Comparison of ENCODE assay signal across 9 cellular contexts in the genomic region with DNA sequence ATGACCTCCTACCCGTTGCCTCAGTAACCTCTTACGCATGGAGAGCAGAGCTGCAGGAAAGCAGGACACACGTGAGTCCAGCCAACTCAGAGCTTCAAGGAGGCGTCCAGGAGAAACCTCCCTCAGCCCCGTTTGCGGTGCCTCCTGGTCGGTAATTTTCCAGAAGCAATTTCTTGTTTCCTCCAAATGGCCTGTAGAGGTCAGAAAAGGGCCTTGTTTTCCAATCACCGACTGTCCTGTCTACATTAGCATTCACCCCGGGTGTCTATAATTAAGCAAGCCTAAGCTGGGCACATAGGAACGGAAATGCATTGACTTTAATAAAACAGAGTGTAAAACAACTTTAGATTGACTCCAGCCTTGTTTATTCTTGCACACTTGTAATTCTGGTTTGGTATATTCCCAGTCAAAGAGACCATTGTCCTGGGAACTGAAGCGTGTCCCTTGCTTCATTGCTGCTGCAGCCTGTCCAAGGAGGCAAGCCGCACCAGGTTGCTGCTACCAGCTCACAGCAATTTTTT.
A peak's percentile ranks its signal among the peaks of the same experiment; 100 is the strongest.
DNase-seq lines count a peak whose midpoint lies in the region; ATAC-seq, FAIRE-seq and TF ChIP-seq lines count a peak whose summit lies in the region.
"Had no signal": no experiment of that assay in that cellular context is flagged by ENCODE, and none has a peak within 500 bp of the region (broad histone marks: within the 10 kb centered on the region; RNA-seq: fewer than 3 reads in every experiment).

No MANE protein-coding gene starts in this region.

- peak overlapping the region; percentile 18 for H3K4me2 ChIP-seq in astrocyte (ENCODE audit: low read length)

- H3K4me1 Mint-ChIP-seq in astrocyte (ENCODE audit: low read depth, unreplicated experiment), result peaks cover 2% of the 10 kb centered on the region
- H3K4me1 Mint-ChIP-seq in activated CD4-positive, alpha-beta T cell treated with anti-CD3 and anti-CD28 coated beads, Interleukin-2, amount 10 ng/mL, durations not matched to agents 24 days and 14 days, result no peaks in the 10 kb centered on the region

- H3K27me3 ChIP-seq in astrocyte (ENCODE audit: insufficient read depth, low read length), result no peaks in the 10 kb centered on the region
- H3K27me3 ChIP-seq in tibial artery, result peaks cover 0 to 6% of the 10 kb centered on the region in 2 donors
- H3K27me3 ChIP-seq: SJSA1 had no signal

- intact Hi-C loops in tibial artery (cut with DNase I; ENCODE audit: low total_unique reads), result no loop called here
- intact Hi-C loops in activated CD4-positive, alpha-beta T cell treated with anti-CD3 and anti-CD28 coated beads, Interleukin-2, amount 10 ng/mL, durations not matched to agents 24 days and 14 days (cut with micrococcal nuclease), result no loop called here

- H3K27ac ChIP-seq in astrocyte (ENCODE audit: low read depth, low read length) (no peak overlapping the region), tibial artery (no peak overlapping the region)
- H3K27ac ChIP-seq: SJSA1 had no signal

- no peak overlapping the region for H3K4me3 Mint-ChIP-seq in astrocyte (ENCODE audit: unreplicated experiment)
- H3K4me3 Mint-ChIP-seq in activated CD4-positive, alpha-beta T cell treated with anti-CD3 and anti-CD28 coated beads, Interleukin-2, amount 10 ng/mL, durations not matched to agents 24 days and 14 days, result no peak overlapping the region

- no peaks in the 10 kb centered on the region for H4K20me1 ChIP-seq in astrocyte (ENCODE audit: insufficient read depth, low read length)

- H3K9me3 ChIP-seq in astrocyte (ENCODE audit: insufficient read depth, low read depth, low read length) (no peaks in the 10 kb centered on the region), tibial artery (no peaks in the 10 kb centered on the region)
- H3K9me3 ChIP-seq: SJSA1 had no signal

- no peaks in the 10 kb centered on the region for H3K9me3 Mint-ChIP-seq in astrocyte (ENCODE audit: unreplicated experiment)
- H3K9me3 Mint-ChIP-seq in activated CD4-positive, alpha-beta T cell treated with anti-CD3 and anti-CD28 coated beads, Interleukin-2, amount 10 ng/mL, durations not matched to agents 24 days and 14 days, result no peaks in the 10 kb centered on the region

- TF ChIP-seq CTCF in astrocyte (IDR thresholded peaks at IDR 0.05; ENCODE audit: insufficient read depth, low read depth, low read length) (peak; percentile 63), tibial artery (IDR thresholded peaks at IDR 0.05) (peak; percentile 32 to 41)

- no peaks in the 10 kb centered on the region for H3K79me2 ChIP-seq in astrocyte (ENCODE audit: insufficient read depth, low read length)

- H3K4me1 ChIP-seq in astrocyte (ENCODE audit: insufficient read depth, low read length) (peaks cover 12% of the 10 kb centered on the region), tibial artery (no peaks in the 10 kb centered on the region)
- H3K4me1 ChIP-seq: SJSA1 had no signal

- in situ Hi-C loops in G401 (cut with HindIII; ENCODE audit: low sequenced_read_pairs), result no loop called here

- H3K9ac ChIP-seq in astrocyte (ENCODE audit: low read length), result no peak overlapping the region

- H3K36me3 Mint-ChIP-seq in astrocyte (ENCODE audit: low read depth, unreplicated experiment), result no peaks in the 10 kb centered on the region
- H3K36me3 Mint-ChIP-seq in activated CD4-positive, alpha-beta T cell treated with anti-CD3 and anti-CD28 coated beads, Interleukin-2, amount 10 ng/mL, durations not matched to agents 24 days and 14 days (ENCODE audit: low read depth), result no peaks in the 10 kb centered on the region

- DNase-seq in G401 (ENCODE audit: low spot score) (peak; percentile 91), NCI-H1048 (lab: John Stamatoyannopoulos, UW) (peak; percentile 18), astrocyte (ENCODE audit: low read depth) (peak; percentile 63), iPS DF 4.7 (ENCODE audit: extremely low read depth, low spot score) (peak; percentile 69), tibial artery (no peak), CD1c-positive myeloid dendritic cell (ENCODE audit: extremely low spot score) (no peak)
- DNase-seq in activated CD4-positive, alpha-beta T cell treated with anti-CD3 and anti-CD28 coated beads, Interleukin-2, amount 10 ng/mL, durations not matched to agents 24 days and 14 days, result no peak

- H3K36me3 ChIP-seq in astrocyte (ENCODE audit: insufficient read depth, low read length), result no peaks in the 10 kb centered on the region
- no peaks in the 10 kb centered on the region for H3K36me3 ChIP-seq in tibial artery
- H3K36me3 ChIP-seq: SJSA1 had no signal

- H3K27ac Mint-ChIP-seq in astrocyte (ENCODE audit: unreplicated experiment), result no peak overlapping the region
- H3K27ac Mint-ChIP-seq in activated CD4-positive, alpha-beta T cell treated with anti-CD3 and anti-CD28 coated beads, Interleukin-2, amount 10 ng/mL, durations not matched to agents 24 days and 14 days, result no peak overlapping the region

- peak overlapping the region; percentile 42 for H2AFZ ChIP-seq in astrocyte (ENCODE audit: low read depth, low read length)

- H3K27me3 Mint-ChIP-seq in astrocyte (ENCODE audit: low read depth, unreplicated experiment), result no peaks in the 10 kb centered on the region
- H3K27me3 Mint-ChIP-seq in activated CD4-positive, alpha-beta T cell treated with anti-CD3 and anti-CD28 coated beads, Interleukin-2, amount 10 ng/mL, durations not matched to agents 24 days and 14 days, result no peaks in the 10 kb centered on the region

- ATAC-seq in HG03521 (IDR thresholded peaks at IDR 0.05; ENCODE audit: unreplicated experiment), result no peak

- peak; percentile 55 for FAIRE-seq in astrocyte (lab: Jason Lieb, UNC)

- H3K4me3 ChIP-seq in astrocyte (ENCODE audit: insufficient read depth, low read depth, low read length), result no peak overlapping the region
- H3K4me3 ChIP-seq in tibial artery, result no peak overlapping the region
- H3K4me3 ChIP-seq: SJSA1 had no signal

Comparison
In these comparisons a context has a peak if more than half of its experiments do, and no peak if none do; other contexts are left out.
1. DNase-seq: peak in G401 (single experiment), NCI-H1048 (single experiment), astrocyte (single experiment) and iPS DF 4.7 (single experiment); none in tibial artery (0 of 2), activated CD4-positive, alpha-beta T cell treated with anti-CD3 and anti-CD28 coated beads, Interleukin-2, amount 10 ng/mL, durations not matched to agents 24 days and 14 days (single experiment) and CD1c-positive myeloid dendritic cell (single experiment).